8 cellular contexts compared by ENCODE assay signal in genomic region chr7:130151591-130152269, GRCh38. TPM values are rescaled to one million over a fixed set of nuclear protein-coding genes. Genes with fewer than 3 reads are reported as not detected.
DNase-seq lines count a peak whose midpoint lies in the region; FAIRE-seq and TF ChIP-seq lines count a peak whose summit lies in the region.
"Had no signal": no experiment of that assay in that cellular context is flagged by ENCODE, and none has a peak within 500 bp of the region (broad histone marks: within the 10 kb centered on the region; RNA-seq: fewer than 3 reads in every experiment).

No MANE protein-coding gene starts in this region.

- H3K36me3 Mint-ChIP-seq in activated naive CD4-positive, alpha-beta T cell treated with anti-CD3 and anti-CD28 coated beads for 36 hours (ENCODE audit: low read depth), result no peaks in the 10 kb centered on the region

- peaks cover 5% of the 10 kb centered on the region for H3K9me3 ChIP-seq in trophoblast cell (ENCODE audit: insufficient read depth, low read depth, low read length)

- no peak overlapping the region for H3K4me2 ChIP-seq in trophoblast cell (ENCODE audit: low read length)

- peak overlapping the region; percentile 46 for H3K4me3 ChIP-seq in trophoblast cell (ENCODE audit: low read depth, low read length)

- H3K27me3 ChIP-seq in trophoblast cell (ENCODE audit: insufficient read depth, low read length), result no peaks in the 10 kb centered on the region

- no peak overlapping the region for H2AFZ ChIP-seq in trophoblast cell (ENCODE audit: insufficient read depth, low read length, poor library complexity)

- H3K79me2 ChIP-seq in trophoblast cell (ENCODE audit: control insufficient read depth, insufficient read depth, low read length, poor library complexity), result no peaks in the 10 kb centered on the region

- no peak overlapping the region for H3K27ac Mint-ChIP-seq in activated naive CD4-positive, alpha-beta T cell treated with anti-CD3 and anti-CD28 coated beads for 36 hours

- no peak overlapping the region for H2AK5ac ChIP-seq in trophoblast cell (ENCODE audit: low read length)

- no peak overlapping the region for H2BK120ac ChIP-seq in trophoblast cell (ENCODE audit: insufficient read depth, low read length, poor library complexity)

- H3K9ac ChIP-seq in trophoblast cell (ENCODE audit: low read length), result no peak overlapping the region

- no peak overlapping the region for H3K14ac ChIP-seq in trophoblast cell (ENCODE audit: low read length)

- no peak overlapping the region for H3K23ac ChIP-seq in trophoblast cell (ENCODE audit: low read length)

- H4K91ac ChIP-seq in trophoblast cell (ENCODE audit: low read depth, low read length), result no peak overlapping the region

- H3K79me1 ChIP-seq in trophoblast cell (ENCODE audit: low read length), result no peaks in the 10 kb centered on the region

- FAIRE-seq in GM12891 (lab: Jason Lieb, UNC) (peak; percentile 97), D721Med (lab: Jason Lieb, UNC) (no peak)

- peaks cover 9% of the 10 kb centered on the region for H3K27me3 Mint-ChIP-seq in activated naive CD4-positive, alpha-beta T cell treated with anti-CD3 and anti-CD28 coated beads for 36 hours (ENCODE audit: low read depth)

- H3K18ac ChIP-seq in trophoblast cell (ENCODE audit: low read length), result no peak overlapping the region

- H3K36me3 ChIP-seq in trophoblast cell (ENCODE audit: control insufficient read depth in 1 of 2, insufficient read depth in 2 of 2, low read length in 2 of 2), result no peaks in the 10 kb centered on the region

- H3K9me3 Mint-ChIP-seq in activated naive CD4-positive, alpha-beta T cell treated with anti-CD3 and anti-CD28 coated beads for 36 hours, result peaks cover 3% of the 10 kb centered on the region

- no peak for TF ChIP-seq POLR2A in GM12891 (IDR thresholded peaks at IDR 0.05; ENCODE audit: low read depth, low read length)

- H3K4me1 Mint-ChIP-seq in activated naive CD4-positive, alpha-beta T cell treated with anti-CD3 and anti-CD28 coated beads for 36 hours (ENCODE audit: low read depth), result no peaks in the 10 kb centered on the region

- no peak overlapping the region for H2BK12ac ChIP-seq in trophoblast cell (ENCODE audit: low read length)

- H3K27ac ChIP-seq in trophoblast cell (ENCODE audit: low read depth, low read length), result no peak overlapping the region

- no peaks in the 10 kb centered on the region for H3K4me1 ChIP-seq in trophoblast cell (ENCODE audit: control insufficient read depth in 1 of 2, insufficient read depth in 2 of 2, low read length in 2 of 2)

- CTCF ChIA-PET in activated naive CD4-positive, alpha-beta T cell treated with anti-CD3 and anti-CD28 coated beads for 36 hours (lab: Charles Lee), result no interaction called here

- H4K12ac ChIP-seq in trophoblast cell (ENCODE audit: low read depth, low read length), result no peak overlapping the region

- TF ChIP-seq CTCF in GM13976 (IDR thresholded peaks at IDR 0.05; ENCODE audit: borderline replicate concordance, control extremely low read depth, extremely low read depth, insufficient read depth, missing control alignments) (no peak), D721Med (IDR thresholded peaks at IDR 0.05; ENCODE audit: insufficient read depth, missing control alignments) (no peak)

- in situ Hi-C loops in GM13976 (cut with MboI; ENCODE audit: low sequenced_read_pairs, unreplicated experiment), result no loop called here

- H3K4ac ChIP-seq in trophoblast cell (ENCODE audit: low read depth, low read length), result no peak overlapping the region

- H2BK5ac ChIP-seq in trophoblast cell (ENCODE audit: low read depth, low read length, poor library complexity), result no peak overlapping the region

- DNase-seq in GM12891 (ENCODE audit: insufficient read length, low spot score) (no peak), NAMALWA (ENCODE audit: low spot score) (peak; percentile 28), trophoblast cell (peak in 1 of 2 donors; percentile 25), GM13976 (ENCODE audit: low spot score) (no peak), D721Med (ENCODE audit: insufficient read length, low spot score) (no peak), medulla oblongata (ENCODE audit: extremely low spot score) (no peak)
- peak; percentile 28 for DNase-seq in activated naive CD4-positive, alpha-beta T cell treated with anti-CD3 and anti-CD28 coated beads for 36 hours

- intact Hi-C loops in activated naive CD4-positive, alpha-beta T cell treated with anti-CD3 and anti-CD28 coated beads for 36 hours (cut with micrococcal nuclease), result no loop called here

- no CpG with 5 or more reads among the region's 4 CpGs for WGBS in trophoblast cell (ENCODE audit: extremely low coverage, insufficient coverage, insufficient read length)

- H4K8ac ChIP-seq in trophoblast cell (ENCODE audit: low read depth, low read length), result no peak overlapping the region

- H3K4me3 Mint-ChIP-seq in activated naive CD4-positive, alpha-beta T cell treated with anti-CD3 and anti-CD28 coated beads for 36 hours, result no peak overlapping the region

TF ChIP-seq in GM12891, 5 proteins besides CTCF, POLR2A, EP300 and RAD21:
- no peak for TF ChIP-seq SPI1 (IDR thresholded peaks at IDR 0.05; ENCODE audit: low read depth, low read length)
- TF ChIP-seq POU2F2 (IDR thresholded peaks at IDR 0.05; ENCODE audit: low read depth, low read length), result no peak; the same call in 1 of the 2 replicates
- TF ChIP-seq TAF1 (IDR thresholded peaks at IDR 0.05; ENCODE audit: low read depth, low read length), result no peak
- no peak for TF ChIP-seq POLR2AphosphoS5 (IDR thresholded peaks at IDR 0.05; ENCODE audit: low read depth, low read length)
- no peak for TF ChIP-seq PAX5 (IDR thresholded peaks at IDR 0.05; ENCODE audit: insufficient read depth, low read length, severe bottlenecking)

RNA-seq across cellular contexts. Expression of gene TMEM209, which starts 53.5 kb away (rescaled TPM):
- polyA plus RNA-seq in GM12891 (2012; ENCODE audit: low read depth, missing spikeins), result 11.1 TPM
- total RNA-seq in activated naive CD4-positive, alpha-beta T cell treated with anti-CD3 and anti-CD28 coated beads for 36 hours, result 10 to 100 TPM; 36.0 to 37.3 TPM
- polyA plus RNA-seq in trophoblast cell (2013), result 25.7 and 27.6 TPM in 2 replicates

RNA-seq across cellular contexts. Expression of gene SSMEM1, which starts 55.9 kb away (rescaled TPM):
- not detected for polyA plus RNA-seq in GM12891 (2012; ENCODE audit: low read depth, missing spikeins)
- not detected for total RNA-seq in activated naive CD4-positive, alpha-beta T cell treated with anti-CD3 and anti-CD28 coated beads for 36 hours
- polyA plus RNA-seq in trophoblast cell (2013), result 0.04 and 0.08 TPM in 2 replicates
- polyA plus RNA-seq: neural cell had no signal

Comparison
In these comparisons a context has a peak if more than half of its experiments do, and no peak if none do; other contexts are left out.
1. DNase-seq: peak in NAMALWA (single experiment) and activated naive CD4-positive, alpha-beta T cell treated with anti-CD3 and anti-CD28 coated beads for 36 hours (single experiment); none in GM12891 (single experiment), GM13976 (single experiment), D721Med (single experiment) and medulla oblongata (single experiment).